20 cellular contexts compared by ENCODE assay signal in the genomic region with DNA sequence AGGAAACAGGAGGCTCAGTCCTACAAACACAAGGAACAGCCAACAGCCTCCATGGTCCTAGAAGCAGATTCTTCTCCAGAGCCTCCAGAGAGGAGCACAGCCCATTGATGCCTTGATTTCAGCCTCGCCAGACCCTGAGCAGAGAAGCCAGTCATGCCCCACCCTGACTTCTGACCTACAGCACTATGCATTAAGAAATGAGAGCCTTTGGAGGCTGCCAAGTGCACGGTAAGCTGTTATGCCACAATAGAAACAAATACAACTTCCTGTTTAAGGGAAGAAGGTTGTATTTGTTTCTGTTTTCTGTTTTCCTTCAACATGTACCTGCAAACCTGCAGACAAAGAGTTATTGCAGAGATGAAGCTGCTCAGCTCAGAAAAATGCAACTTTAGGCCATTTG.
A peak's percentile ranks its signal among the peaks of the same experiment; 100 is the strongest.
DNase-seq lines count a peak whose midpoint lies in the region; ATAC-seq and TF ChIP-seq lines count a peak whose summit lies in the region.
"Had no signal": no experiment of that assay in that cellular context is flagged by ENCODE, and none has a peak within 500 bp of the region (broad histone marks: within the 10 kb centered on the region; RNA-seq: fewer than 3 reads in every experiment).

No MANE protein-coding gene starts in this region.

- H3K79me2 ChIP-seq in PC-9 (ENCODE audit: low read depth) (no peaks in the 10 kb centered on the region), OCI-LY7 (ENCODE audit: insufficient read depth, low read depth, low read length) (no peaks in the 10 kb centered on the region)

- no peaks in the 10 kb centered on the region for H3F3A ChIP-seq in PC-9 (ENCODE audit: insufficient read depth, low read depth)

- POLR2A ChIA-PET in PC-9 (lab: Charles Lee; ENCODE audit: unreplicated experiment), result interaction anchor here (0.7 to 1.0 kb wide), 2 partner anchors 8 to 310 kb away, joined by 4 to 5 read pairs; no protein-coding TSS in a partner anchor
- POLR2A ChIA-PET in OCI-LY7 (lab: Charles Lee), result no interaction called here
- POLR2A ChIA-PET in naive thymus-derived CD8-positive, alpha-beta T cell (lab: Charles Lee), result no interaction called here

- H3K4me3 Mint-ChIP-seq in naive thymus-derived CD8-positive, alpha-beta T cell, result no peak overlapping the region
- H3K4me3 Mint-ChIP-seq: CD4-positive, alpha-beta T cell; HFFc6; IgD-negative memory B cell had no signal

- BruUV-seq in PC-9 (replicated peaks; lab: Mats Ljungman, UMichigan), result no TSS peak
- no TSS peak for BruUV-seq in OCI-LY7 (replicated peaks; lab: Mats Ljungman, UMichigan)

- peaks cover 2 to 30% (median 13%) of the 10 kb centered on the region in 5 donors for H3K27me3 Mint-ChIP-seq in naive thymus-derived CD8-positive, alpha-beta T cell

- H3K36me3 ChIP-seq in BLaER1, result no peaks in the 10 kb centered on the region
- no peaks in the 10 kb centered on the region for H3K36me3 ChIP-seq in PC-9 (ENCODE audit: low read depth)
- no peaks in the 10 kb centered on the region for H3K36me3 ChIP-seq in mucosa of descending colon (ENCODE audit: low read depth)
- no peaks in the 10 kb centered on the region for H3K36me3 ChIP-seq in OCI-LY7 (ENCODE audit: insufficient read depth, low read length)
- H3K36me3 ChIP-seq: BE2C had no signal

- no peak for TF ChIP-seq CTCF in PC-9 (conservative IDR thresholded peaks at IDR 0.05)
- no peak for TF ChIP-seq CTCF in mucosa of descending colon (IDR thresholded peaks at IDR 0.05)
- no peak for TF ChIP-seq CTCF in OCI-LY7 (conservative IDR thresholded peaks at IDR 0.05; ENCODE audit: low read length)

- peaks cover 0 to 2% (median 0%) of the 10 kb centered on the region in 4 donors for H3K4me1 Mint-ChIP-seq in naive thymus-derived CD8-positive, alpha-beta T cell

- H3K27ac ChIP-seq in BLaER1 (no peak overlapping the region), PC-9 (no peak overlapping the region), OCI-LY7 (ENCODE audit: low read depth, low read length, poor library complexity, severe bottlenecking) (no peak overlapping the region)
- H3K27ac ChIP-seq: C4-2B had no signal

- H2AFZ ChIP-seq in PC-9, result peak overlapping the region; percentile 66
- H2AFZ ChIP-seq in OCI-LY7 (ENCODE audit: low read length), result no peak overlapping the region

- CTCF ChIA-PET in PC-9 (lab: Charles Lee), result no interaction called here
- CTCF ChIA-PET in OCI-LY7 (lab: Charles Lee; ENCODE audit: unreplicated experiment), result no interaction called here

- intact Hi-C loops in PC-9 (cut with micrococcal nuclease; ENCODE audit: unreplicated experiment) (no loop called here), mucosa of descending colon (cut with DNase I, micrococcal nuclease) (no loop called here), OCI-LY7 (cut with micrococcal nuclease; ENCODE audit: unreplicated experiment) (no loop called here)

- no peaks in the 10 kb centered on the region for H3K9me2 ChIP-seq in PC-9 (ENCODE audit: insufficient read depth)
- no peaks in the 10 kb centered on the region for H3K9me2 ChIP-seq in OCI-LY7 (ENCODE audit: insufficient read depth, low read length)

- H3K4me2 ChIP-seq in BLaER1 (0 out of 2 replicates have a peak overlapping the region, but pooled peaks have one; percentile 1), PC-9 (peak overlapping the region; percentile 51), OCI-LY7 (ENCODE audit: low read length) (no peak overlapping the region)

- peaks cover 0 to 12% (median 0%) of the 10 kb centered on the region in 3 donors for H3K36me3 Mint-ChIP-seq in naive thymus-derived CD8-positive, alpha-beta T cell
- H3K36me3 Mint-ChIP-seq: IgD-negative memory B cell had no signal

- H3K4me3 ChIP-seq in BLaER1 (no peak overlapping the region), PC-9 (no peak overlapping the region), mucosa of descending colon (no peak overlapping the region), OCI-LY7 (ENCODE audit: low read depth, low read length, poor library complexity, severe bottlenecking) (no peak overlapping the region)

- no peaks in the 10 kb centered on the region for H3K27me3 ChIP-seq in BLaER1
- no peaks in the 10 kb centered on the region for H3K27me3 ChIP-seq in PC-9 (ENCODE audit: insufficient read depth, low read depth)
- H3K27me3 ChIP-seq: BE2C had no signal

- H3K9ac ChIP-seq in BLaER1, result no peak overlapping the region

- peaks cover 13% of the 10 kb centered on the region; the same call in 1 of the 2 replicates for H3K9me3 ChIP-seq in BLaER1
- no peaks in the 10 kb centered on the region for H3K9me3 ChIP-seq in PC-9 (ENCODE audit: insufficient read depth, low read depth)
- H3K9me3 ChIP-seq in mucosa of descending colon, result no peaks in the 10 kb centered on the region
- no peaks in the 10 kb centered on the region for H3K9me3 ChIP-seq in OCI-LY7 (ENCODE audit: low read length)
- H3K9me3 ChIP-seq: BE2C, Caco-2 had no signal

- DNase-seq in LoVo (ENCODE audit: low spot score), result peak; percentile 15
- peak; percentile 35 to 48 for DNase-seq in PC-9
- DNase-seq in mucosa of descending colon, result peak in 2 of 3 donors; percentile 35 to 64
- no peak for DNase-seq in NCI-H748 treated with DMSO at 0.1 percent for 48 hours (lab: John Stamatoyannopoulos, UW)
- no peak for DNase-seq in OCI-LY7 (ENCODE audit: low spot score)
- DNase-seq in naive thymus-derived CD8-positive, alpha-beta T cell, result no peak
- DNase-seq: BE2C; Caco-2; CD4-positive, alpha-beta T cell; DMS79 treated with DMSO at 0.1 percent for 48 hours; GF-D8; GOT3; H7; HFFc6 had no signal

- H4K20me1 ChIP-seq in BLaER1 (no peaks in the 10 kb centered on the region), PC-9 (ENCODE audit: insufficient read depth) (no peaks in the 10 kb centered on the region), OCI-LY7 (ENCODE audit: insufficient read depth, low read length) (no peaks in the 10 kb centered on the region)

- peaks cover 0 to 14% (median 2%) of the 10 kb centered on the region in 9 donors for H3K9me3 Mint-ChIP-seq in naive thymus-derived CD8-positive, alpha-beta T cell

- ATAC-seq in mucosa of descending colon (peak; percentile 78), HG03469 (IDR thresholded peaks at IDR 0.05; ENCODE audit: unreplicated experiment) (no peak)
- ATAC-seq in naive thymus-derived CD8-positive, alpha-beta T cell, result no peak
- ATAC-seq: HCT116, HepG2 had no signal

- no peak overlapping the region for H3K27ac Mint-ChIP-seq in naive thymus-derived CD8-positive, alpha-beta T cell
- H3K27ac Mint-ChIP-seq: CD4-positive, alpha-beta T cell; HFFc6; IgD-negative memory B cell had no signal

- H3K4me1 ChIP-seq in BLaER1, result peaks cover 5% of the 10 kb centered on the region; the same call in 1 of the 2 replicates
- peaks cover 12% of the 10 kb centered on the region for H3K4me1 ChIP-seq in PC-9 (replicated peaks; ENCODE audit: insufficient read depth)
- H3K4me1 ChIP-seq in mucosa of descending colon (ENCODE audit: low read depth), result no peaks in the 10 kb centered on the region
- H3K4me1 ChIP-seq in OCI-LY7 (ENCODE audit: insufficient read depth, low read length, poor library complexity, severe bottlenecking), result no peaks in the 10 kb centered on the region
- H3K4me1 ChIP-seq: BE2C, Caco-2 had no signal

Comparison
In these comparisons a context has a peak if more than half of its experiments do, and no peak if none do; other contexts are left out.
1. DNase-seq: peak in LoVo (single experiment), PC-9 (2 of 2) and mucosa of descending colon (2 of 3); none in NCI-H748 treated with DMSO at 0.1 percent for 48 hours (single experiment), OCI-LY7 (single experiment) and naive thymus-derived CD8-positive, alpha-beta T cell (0 of 10).